ENCODE assay signal across 8 cellular contexts in the genomic region with DNA sequence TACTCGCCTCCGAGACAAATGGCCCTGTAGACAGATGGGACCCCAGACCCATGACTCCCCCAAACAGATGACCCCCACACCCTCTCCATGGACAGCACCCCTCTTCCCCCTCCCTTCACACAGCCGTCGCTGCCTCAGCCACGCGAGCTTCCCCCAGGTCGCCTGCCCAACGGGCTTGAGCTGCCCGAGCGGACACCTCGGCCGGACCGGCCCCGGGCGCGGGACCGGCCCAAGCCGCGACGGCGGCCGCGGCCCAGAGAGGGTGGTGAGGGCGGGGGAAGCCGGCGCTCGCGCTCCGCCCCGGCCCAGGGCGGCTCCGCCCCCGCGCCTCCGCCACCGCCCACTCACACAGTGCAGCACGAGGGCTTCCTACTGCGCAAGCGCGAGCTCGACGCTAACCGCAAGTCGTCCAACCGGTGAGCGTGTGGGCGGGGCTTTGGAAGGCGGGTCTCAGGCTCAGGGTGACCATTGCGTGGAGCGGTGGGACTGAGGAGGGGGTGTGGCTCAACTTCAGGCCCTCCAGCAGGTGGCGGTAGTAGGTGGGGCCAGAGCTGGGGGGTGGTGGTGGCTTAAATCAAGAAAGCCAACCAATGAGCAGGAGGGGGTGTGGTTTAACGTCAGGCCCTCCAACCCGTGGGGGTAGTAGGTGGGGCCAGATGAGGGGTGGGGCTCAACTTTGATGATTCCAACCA. TPM values are rescaled to one million over a fixed set of nuclear protein-coding genes. Genes with fewer than 3 reads are reported as not detected.
DNase-seq lines count a peak whose midpoint lies in the region; TF ChIP-seq lines count a peak whose summit lies in the region.

No MANE protein-coding gene starts in this region.

- TF ChIP-seq CTCF in MM.1S (IDR thresholded peaks at IDR 0.05; ENCODE audit: low read length), result no peak

- no peaks in the 10 kb centered on the region for H3K9me2 ChIP-seq in MM.1S (replicated peaks; ENCODE audit: insufficient read depth, low read length)

- H3K27ac ChIP-seq in MM.1S (ENCODE audit: low read length) (no peak overlapping the region), stomach smooth muscle (ENCODE audit: low read length) (no peak overlapping the region)

- no peaks in the 10 kb centered on the region for H3K9me3 ChIP-seq in MM.1S (replicated peaks; ENCODE audit: insufficient read depth, low read length)
- no peaks in the 10 kb centered on the region for H3K9me3 ChIP-seq in neuron (ENCODE audit: low read length)
- H3K9me3 ChIP-seq in stomach smooth muscle (ENCODE audit: control insufficient read depth in 2 of 2, low read length in 2 of 2), result no peaks in the 10 kb centered on the region

- H3K4me2 ChIP-seq in MM.1S (ENCODE audit: low read depth, low read length), result peak overlapping the region; percentile 80

- H3K4me1 ChIP-seq in MM.1S (ENCODE audit: low read length), result peaks cover 5% of the 10 kb centered on the region
- peaks cover 3% of the 10 kb centered on the region for H3K4me1 ChIP-seq in neuron (ENCODE audit: insufficient read depth, low read length)
- H3K4me1 ChIP-seq in stomach smooth muscle (ENCODE audit: control insufficient read depth, insufficient read depth, low read length), result peaks cover 16% of the 10 kb centered on the region

- no peaks in the 10 kb centered on the region for H4K20me1 ChIP-seq in MM.1S (ENCODE audit: insufficient read depth, low read length)

- no peaks in the 10 kb centered on the region for H3K79me2 ChIP-seq in MM.1S (ENCODE audit: low read length)

- DNase-seq in G401 (ENCODE audit: low spot score), result peak; percentile 92
- DNase-seq in HCEC 1CT, result peak; percentile 99
- peak; percentile 100 for DNase-seq in MM.1S
- peak; percentile 86 for DNase-seq in SIG-M5 (lab: John Stamatoyannopoulos, UW)
- peak; percentile 90 for DNase-seq in activated gamma-delta T cell treated with Interleukin-2 at 50 U/mL for 16 hours
- DNase-seq in foreskin melanocyte, result peak; percentile 98

- no peaks in the 10 kb centered on the region for H3K36me3 ChIP-seq in MM.1S (replicated peaks; ENCODE audit: insufficient read depth, low read length)
- H3K36me3 ChIP-seq in neuron (ENCODE audit: insufficient read depth, low read length), result no peaks in the 10 kb centered on the region
- H3K36me3 ChIP-seq in stomach smooth muscle (ENCODE audit: control insufficient read depth in 2 of 2, insufficient read depth in 2 of 2, low read length in 2 of 2), result no peaks in the 10 kb centered on the region

- no peaks in the 10 kb centered on the region for H3F3A ChIP-seq in MM.1S (ENCODE audit: insufficient read depth, low read length)

- in situ Hi-C loops in G401 (cut with HindIII; ENCODE audit: low sequenced_read_pairs), result no loop called here

- H3K27me3 ChIP-seq in MM.1S (replicated peaks; ENCODE audit: insufficient read depth, low read length) (peaks cover 39% of the 10 kb centered on the region), neuron (ENCODE audit: insufficient read depth, low read length) (peaks cover 35% of the 10 kb centered on the region), stomach smooth muscle (ENCODE audit: control insufficient read depth in 1 of 2, insufficient read depth in 2 of 2, low read length in 2 of 2) (peaks cover 18 to 24% of the 10 kb centered on the region in 2 donors)

- H3K9ac ChIP-seq in MM.1S (ENCODE audit: low read length) (no peak overlapping the region), stomach smooth muscle (ENCODE audit: low read length in 2 of 2) (peak overlapping the region; percentile 62 to 68)

- peak overlapping the region; percentile 63 for H2AFZ ChIP-seq in MM.1S (ENCODE audit: low read length)
- peak overlapping the region; percentile 88 for H2AFZ ChIP-seq in neuron (ENCODE audit: low read depth, low read length)

- H3K4me3 ChIP-seq in MM.1S (ENCODE audit: low read length) (peak overlapping the region; percentile 46; the same call in 1 of the 2 replicates), neuron (ENCODE audit: low read length) (peak overlapping the region; percentile 42), stomach smooth muscle (ENCODE audit: low read length in 2 of 2) (peak overlapping the region; percentile 64 to 71)

RNA-seq across cellular contexts. Expression of gene SHKBP1, which starts 6.2 kb away (rescaled TPM):
- 74.5 and 115 TPM in 2 replicates for total RNA-seq in G401 (2014; rRNA removed; shearing (Covaris generic))

RNA-seq across cellular contexts. Expression of gene LTBP4, which starts 30.7 kb away (rescaled TPM):
- total RNA-seq in G401 (2014; rRNA removed; shearing (Covaris generic)), result 54.8 and 64.4 TPM in 2 replicates
